ENCODE assay signal across 7 cellular contexts in the genomic region with DNA sequence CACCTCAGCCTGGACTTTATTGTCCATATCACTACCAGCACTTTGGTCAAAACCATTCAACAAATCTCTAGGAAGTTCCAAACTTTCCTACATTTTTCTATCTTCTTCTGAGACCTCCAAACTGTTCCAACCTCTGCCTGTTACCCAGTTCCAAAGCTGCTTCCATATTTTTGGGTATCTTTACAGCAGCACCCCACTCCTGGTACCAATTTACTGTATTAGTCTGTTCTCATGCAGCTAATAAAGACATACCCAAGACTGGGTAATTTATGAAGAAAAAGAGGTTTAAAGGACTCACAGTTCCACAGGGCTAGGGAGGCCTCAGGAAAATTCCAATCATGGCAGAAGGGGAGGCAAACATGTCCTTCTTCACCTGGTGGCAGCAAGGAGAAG. TPM values are rescaled to one million over a fixed set of nuclear protein-coding genes. Genes with fewer than 3 reads are reported as not detected.
A peak's percentile ranks its signal among the peaks of the same experiment; 100 is the strongest.
DNase-seq lines count a peak whose midpoint lies in the region; ATAC-seq and TF ChIP-seq lines count a peak whose summit lies in the region.
"Not testable (repeated sequence)": the region's sequence is repeated elsewhere in the genome, so short reads cannot be mapped to it uniquely, and the experiment has no call there.

No MANE protein-coding gene starts in this region.

- H3K4me3 Mint-ChIP-seq in Caco-2 (ENCODE audit: unreplicated experiment); dendritic cell treated with granulocyte-macrophage colony-stimulating factor and Interleukin-4, amounts not matched to agents 40 ng/mL and 50 ng/mL, for 4 days; type B pancreatic cell: not testable (repeated sequence)

- POLR2A ChIA-PET in Caco-2 (lab: Charles Lee); HEK293 (lab: Yijun Ruan, JAX): not testable (repeated sequence)

- not testable (repeated sequence) for H3K27me3 ChIP-seq in Caco-2 (replicated peaks; ENCODE audit: control insufficient read depth, insufficient read depth, low read length); adipocyte (replicated peaks; ENCODE audit: control insufficient read depth, insufficient read depth, low read length); esophagus squamous epithelium; psoas muscle (ENCODE audit: insufficient read depth in 3 of 3, low read length in 2 of 3)

- H3K27ac ChIP-seq in HEK293 (ENCODE audit: extremely low read depth, low read depth, low read length), result not testable (repeated sequence)
- H3K27ac ChIP-seq in esophagus squamous epithelium (peak overlapping the region in 3 of 4 donors; percentile 80 to 96 (median 91)), psoas muscle (peak overlapping the region; percentile 93)

- TF ChIP-seq CTCF in Caco-2 (IDR thresholded peaks at IDR 0.05; ENCODE audit: insufficient read depth in 1 of 2, low read depth in 1 of 2, low read length in 1 of 2, severe bottlenecking in 1 of 2, unreplicated experiment in 1 of 2); HEK293 (tag by site-specific recombination; IDR thresholded peaks at IDR 0.05); esophagus squamous epithelium (IDR thresholded peaks at IDR 0.05); psoas muscle (IDR thresholded peaks at IDR 0.05): not testable (repeated sequence)
- peak; percentile 40 for TF ChIP-seq CTCF in type B pancreatic cell (conservative IDR thresholded peaks at IDR 0.05)

- H3K9ac ChIP-seq in adipocyte (ENCODE audit: low read length), result not testable (repeated sequence)

- H3K36me3 Mint-ChIP-seq in Caco-2 (ENCODE audit: insufficient read depth, unreplicated experiment), result peaks cover 13% of the 10 kb centered on the region
- peaks cover 14% of the 10 kb centered on the region for H3K36me3 Mint-ChIP-seq in dendritic cell treated with granulocyte-macrophage colony-stimulating factor and Interleukin-4, amounts not matched to agents 40 ng/mL and 50 ng/mL, for 4 days (ENCODE audit: low read depth)
- not testable (repeated sequence) for H3K36me3 Mint-ChIP-seq in type B pancreatic cell

- not testable (repeated sequence) for BruUV-seq in Caco-2 (replicated peaks; lab: Mats Ljungman, UMichigan)

- CTCF ChIA-PET in Caco-2 (lab: Charles Lee), result not testable (repeated sequence)
- CTCF ChIA-PET in HEK293 (lab: Yijun Ruan, JAX), result interaction anchor here (0.7 kb wide), 1 partner anchor 18 kb away, joined by 3 read pairs; no protein-coding TSS in a partner anchor

- not testable (repeated sequence) for TF ChIP-seq POLR2A in esophagus squamous epithelium (IDR thresholded peaks at IDR 0.05)

- ATAC-seq in psoas muscle, result not testable (repeated sequence)

- H3K27ac Mint-ChIP-seq in Caco-2 (ENCODE audit: unreplicated experiment), result peak overlapping the region; percentile 52
- H3K27ac Mint-ChIP-seq in dendritic cell treated with granulocyte-macrophage colony-stimulating factor and Interleukin-4, amounts not matched to agents 40 ng/mL and 50 ng/mL, for 4 days, result peak overlapping the region; percentile 55
- H3K27ac Mint-ChIP-seq in type B pancreatic cell, result peak overlapping the region; percentile 69

- H3K9me3 Mint-ChIP-seq in Caco-2 (ENCODE audit: unreplicated experiment), result peaks cover 36% of the 10 kb centered on the region
- H3K9me3 Mint-ChIP-seq in dendritic cell treated with granulocyte-macrophage colony-stimulating factor and Interleukin-4, amounts not matched to agents 40 ng/mL and 50 ng/mL, for 4 days, result peaks cover 18% of the 10 kb centered on the region
- not testable (repeated sequence) for H3K9me3 Mint-ChIP-seq in type B pancreatic cell

- H3K4me3 ChIP-seq in Caco-2 (ENCODE audit: low read depth, low read length); HEK293 (ENCODE audit: low read depth, low read length); esophagus squamous epithelium; psoas muscle: not testable (repeated sequence)
- H3K4me3 ChIP-seq in adipocyte (ENCODE audit: low read length), result peak overlapping the region; percentile 19

- intact Hi-C loops in Caco-2 (cut with micrococcal nuclease; ENCODE audit: unreplicated experiment); dendritic cell treated with granulocyte-macrophage colony-stimulating factor and Interleukin-4, amounts not matched to agents 40 ng/mL and 50 ng/mL, for 4 days (cut with micrococcal nuclease); esophagus squamous epithelium (cut with DNase I): not testable (repeated sequence)
- intact Hi-C loops in psoas muscle (cut with DNase I), result loop anchor here in 1 of 2 donors (10.0 kb wide), 1 partner anchor 107 kb away; the partner anchor contains the start of gene PM20D2

- H3K4me1 ChIP-seq in Caco-2 (peaks cover 25% of the 10 kb centered on the region), adipocyte (ENCODE audit: control insufficient read depth, insufficient read depth, low read length) (peaks cover 29% of the 10 kb centered on the region), esophagus squamous epithelium (peaks cover 19 to 45% (median 28%) of the 10 kb centered on the region in 3 donors), psoas muscle (peaks cover 40% of the 10 kb centered on the region)
- not testable (repeated sequence) for H3K4me1 ChIP-seq in HEK293 (ENCODE audit: control insufficient read depth, insufficient read depth, low read length)

- peaks cover 17% of the 10 kb centered on the region for H3K9me3 ChIP-seq in Caco-2
- H3K9me3 ChIP-seq in HEK293 (ENCODE audit: control insufficient read depth, insufficient read depth, low read depth, low read length); psoas muscle: not testable (repeated sequence)
- H3K9me3 ChIP-seq in adipocyte (ENCODE audit: control insufficient read depth, low read length), result peaks cover 13% of the 10 kb centered on the region
- peaks cover 0 to 11% (median 8%) of the 10 kb centered on the region in 3 donors for H3K9me3 ChIP-seq in esophagus squamous epithelium

- DNase-seq in Caco-2; adipocyte (ENCODE audit: low read depth); esophagus squamous epithelium (lab: John Stamatoyannopoulos, UW); psoas muscle; type B pancreatic cell (ENCODE audit: extremely low spot score, unreplicated experiment): not testable (repeated sequence)

- H3K36me3 ChIP-seq in Caco-2 (ENCODE audit: control insufficient read depth, insufficient read depth, low read length); HEK293 (ENCODE audit: control insufficient read depth in 2 of 2, insufficient read depth in 1 of 2, low read length in 2 of 2); adipocyte (ENCODE audit: control insufficient read depth, insufficient read depth, low read length, severe bottlenecking); esophagus squamous epithelium; psoas muscle (ENCODE audit: insufficient read depth in 1 of 2, low read depth in 1 of 2): not testable (repeated sequence)

- not testable (repeated sequence) for H3K27me3 Mint-ChIP-seq in Caco-2 (ENCODE audit: insufficient read depth, unreplicated experiment); dendritic cell treated with granulocyte-macrophage colony-stimulating factor and Interleukin-4, amounts not matched to agents 40 ng/mL and 50 ng/mL, for 4 days; type B pancreatic cell

- H3K4me1 Mint-ChIP-seq in Caco-2 (ENCODE audit: low read depth, unreplicated experiment) (peaks cover 24% of the 10 kb centered on the region), type B pancreatic cell (ENCODE audit: unreplicated experiment) (peaks cover 13% of the 10 kb centered on the region)
- H3K4me1 Mint-ChIP-seq in dendritic cell treated with granulocyte-macrophage colony-stimulating factor and Interleukin-4, amounts not matched to agents 40 ng/mL and 50 ng/mL, for 4 days (ENCODE audit: low read depth), result peaks cover 48% of the 10 kb centered on the region

TF ChIP-seq in HEK293, 187 proteins besides CTCF, POLR2A, EP300 and RAD21:
- peak; percentile 97 for TF ChIP-seq ZNF707 (tag by site-specific recombination; IDR thresholded peaks at IDR 0.05)
- TF ChIP-seq SETDB1 (IDR thresholded peaks at IDR 0.05; ENCODE audit: insufficient read length, low read length), result peak; percentile 55
- peak; percentile 54; the same call in 1 of the 2 replicates for TF ChIP-seq ZNF280D (tag by site-specific recombination; IDR thresholded peaks at IDR 0.05)

RNA-seq across cellular contexts. Expression of gene PNRC1, which starts 42.7 kb away (rescaled TPM):
- total RNA-seq in Caco-2 (2022), result 42.1 and 45.1 TPM in 2 replicates
- 100 to 1,000 TPM in 1 of 4 donors, 10 to 100 TPM in 3; 55.0 to 168 (median 85.4) TPM for total RNA-seq in esophagus squamous epithelium
- 100 to 1,000 TPM; 236 to 552 (median 436) TPM for total RNA-seq in psoas muscle
- 100 to 1,000 TPM in 2 of 3 donors, 10 to 100 TPM in 1; 74.3 to 285 (median 156) TPM for polyA plus RNA-seq in psoas muscle
- total RNA-seq in type B pancreatic cell (ENCODE audit: low replicate concordance), result 140 and 150 TPM in 2 replicates
